In genomic region chr9:13033959-13034695, GRCh38 we compare ENCODE assay signal across 9 cellular contexts.
A peak's percentile ranks its signal among the peaks of the same experiment; 100 is the strongest.
DNase-seq lines count a peak whose midpoint lies in the region; ATAC-seq, FAIRE-seq and TF ChIP-seq lines count a peak whose summit lies in the region.
"Had no signal": no experiment of that assay in that cellular context is flagged by ENCODE, and none has a peak within 500 bp of the region (broad histone marks: within the 10 kb centered on the region; RNA-seq: fewer than 3 reads in every experiment).

No MANE protein-coding gene starts in this region.

- H3K9ac ChIP-seq in SU-DHL-6 (ENCODE audit: low read length): no peak overlapping the region

- H3K9me2 ChIP-seq in SU-DHL-6 (replicated peaks; ENCODE audit: insufficient read depth, low read length): no peaks in the 10 kb centered on the region

- H2AFZ ChIP-seq in ACC112 (ENCODE audit: low read length, unreplicated experiment) (peak overlapping the region; percentile 96), SU-DHL-6 (ENCODE audit: low read depth, low read length, severe bottlenecking) (no peak overlapping the region)

- no peak for FAIRE-seq in GM12892 (lab: Jason Lieb, UNC)

- H3F3A ChIP-seq in SU-DHL-6 (ENCODE audit: insufficient read depth): no peaks in the 10 kb centered on the region

- H3K27me3 ChIP-seq in ACC112 (ENCODE audit: insufficient read depth, low read length) (no peaks in the 10 kb centered on the region), SU-DHL-6 (ENCODE audit: low read length) (no peaks in the 10 kb centered on the region), foreskin keratinocyte (no peaks in the 10 kb centered on the region)

- H3K4me2 ChIP-seq in SU-DHL-6 (ENCODE audit: low read depth, low read length, poor library complexity, severe bottlenecking): no peak overlapping the region

- H3K79me2 ChIP-seq in ACC112 (ENCODE audit: control insufficient read depth, insufficient read depth, low read length, unreplicated experiment) (no peaks in the 10 kb centered on the region), SU-DHL-6 (ENCODE audit: insufficient read depth, low read length) (no peaks in the 10 kb centered on the region)

- TF ChIP-seq POLR2A in GM18505 (IDR thresholded peaks at IDR 0.05; ENCODE audit: borderline replicate concordance, extremely low read depth, insufficient read depth, insufficient read length): no peak
- TF ChIP-seq POLR2A in GM12892 (IDR thresholded peaks at IDR 0.05; ENCODE audit: low read depth, low read length): no peak

- ATAC-seq in GM18505 (IDR thresholded peaks at IDR 0.05; ENCODE audit: unreplicated experiment): peak; percentile 64
- peak; percentile 88 for ATAC-seq in foreskin keratinocyte

- H3K4me3 ChIP-seq in ACC112 (ENCODE audit: low read depth, low read length): peak overlapping the region; percentile 69
- no peak overlapping the region for H3K4me3 ChIP-seq in SU-DHL-6 (ENCODE audit: insufficient read depth, low read length, poor library complexity, severe bottlenecking)

- H3K36me3 ChIP-seq in ACC112 (ENCODE audit: insufficient read depth, low read length) (no peaks in the 10 kb centered on the region), SU-DHL-6 (ENCODE audit: low read length) (no peaks in the 10 kb centered on the region)

- H3K4me1 ChIP-seq in ACC112 (ENCODE audit: control insufficient read depth, insufficient read depth, low read length, unreplicated experiment) (peaks cover 4% of the 10 kb centered on the region), foreskin keratinocyte (peaks cover 17% of the 10 kb centered on the region)

- H4K20me1 ChIP-seq in SU-DHL-6 (ENCODE audit: low read depth, low read length): no peaks in the 10 kb centered on the region

- no peak overlapping the region for H3K27ac ChIP-seq in ACC112 (ENCODE audit: low read depth, low read length)
- H3K27ac ChIP-seq in SU-DHL-6 (ENCODE audit: low read depth, low read length): no peak overlapping the region
- H3K27ac ChIP-seq in foreskin keratinocyte: no peak overlapping the region
- H3K27ac ChIP-seq: epithelial cell of prostate had no signal

- H3K9me3 ChIP-seq in SU-DHL-6 (ENCODE audit: insufficient read depth, low read length): no peaks in the 10 kb centered on the region

- DNase-seq in NCI-H1105 treated with DMSO at 0.1 percent for 48 hours (lab: John Stamatoyannopoulos, UW) (peak; percentile 88), foreskin keratinocyte (peak in 1 of 2 donors; percentile 46), occipital lobe (lab: John Stamatoyannopoulos, UW) (peak; percentile 42), NK-92 (lab: John Stamatoyannopoulos, UW; ENCODE audit: unreplicated experiment) (no peak), GM12892 (ENCODE audit: insufficient read length) (no peak)

- TF ChIP-seq CTCF in SU-DHL-6 (IDR thresholded peaks at IDR 0.05; ENCODE audit: insufficient read depth, low read length, poor library complexity, severe bottlenecking) (peak; percentile 13), foreskin keratinocyte (conservative IDR thresholded peaks at IDR 0.05) (peak; percentile 89)

Comparison
In these comparisons a context has a peak if more than half of its experiments do, and no peak if none do; other contexts are left out.
1. DNase-seq: peak in NCI-H1105 treated with DMSO at 0.1 percent for 48 hours (single experiment) and occipital lobe (single experiment); none in NK-92 (single experiment) and GM12892 (single experiment).